ENCODE assay signal across 10 cellular contexts in the genomic region with DNA sequence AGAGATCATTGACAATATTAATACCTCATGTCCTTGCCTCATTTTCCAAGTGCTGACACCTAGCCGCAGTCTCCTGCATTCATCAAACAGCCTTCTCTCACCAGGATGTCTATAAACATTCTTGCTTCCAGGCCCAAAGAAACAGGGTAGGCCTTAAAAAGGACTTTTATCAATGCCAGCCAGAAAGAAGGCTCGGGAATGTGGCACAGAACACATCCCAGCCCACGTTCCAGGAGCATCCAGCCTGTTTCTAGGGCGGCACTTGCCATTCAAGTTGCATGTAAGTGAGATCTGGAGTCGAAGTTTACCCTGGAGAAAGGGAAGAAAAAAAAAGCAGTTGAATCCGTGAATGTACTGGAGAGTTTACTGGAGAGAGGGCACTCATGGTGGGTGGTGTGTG.
"Had no signal": no experiment of that assay in that cellular context is flagged by ENCODE, and none has a peak within 500 bp of the region (broad histone marks: within the 10 kb centered on the region; RNA-seq: fewer than 3 reads in every experiment).

No MANE protein-coding gene starts in this region.

- H3K36me3 ChIP-seq: ascending aorta, pancreas had no signal

- ATAC-seq: activated CD4-positive, alpha-beta T cell treated with anti-CD3 and anti-CD28 coated beads for 36 hours; activated CD8-positive, alpha-beta memory T cell treated with anti-CD3 and anti-CD28 coated beads, Interleukin-2, amount 10 ng/mL, durations not matched to agents 7 days and 5 days had no signal

- H3K27ac ChIP-seq: pancreas had no signal

- H3K27me3 ChIP-seq: ascending aorta, pancreas had no signal

- DNase-seq: activated CD4-positive, alpha-beta memory T cell treated with anti-CD3 and anti-CD28 coated beads for 36 hours; activated CD4-positive, alpha-beta T cell treated with anti-CD3 and anti-CD28 coated beads for 36 hours; activated CD8-positive, alpha-beta memory T cell treated with anti-CD3 and anti-CD28 coated beads, Interleukin-2, amount 10 ng/mL, durations not matched to agents 7 days and 5 days; activated naive CD4-positive, alpha-beta T cell treated with anti-CD3 and anti-CD28 coated beads, Interleukin-2, amount 10 ng/mL, durations not matched to agents 7 days and 5 days; activated T-cell treated with anti-CD3 and anti-CD28 coated beads, Interleukin-2, amount 50 U/mL, for 1 hour; pancreas; stimulated activated CD4-positive, alpha-beta T cell treated with anti-CD3 and anti-CD28 coated beads, Interleukin-4, amount 100 ng/mL, for 24 hours; stimulated activated naive CD4-positive, alpha-beta T cell treated with Interleukin-2 at 50 U/mL for 16 hours; trophoblast cell had no signal

- H3K4me3 ChIP-seq: pancreas had no signal

- H3K9me3 ChIP-seq: ascending aorta, pancreas had no signal
